In the genomic region with DNA sequence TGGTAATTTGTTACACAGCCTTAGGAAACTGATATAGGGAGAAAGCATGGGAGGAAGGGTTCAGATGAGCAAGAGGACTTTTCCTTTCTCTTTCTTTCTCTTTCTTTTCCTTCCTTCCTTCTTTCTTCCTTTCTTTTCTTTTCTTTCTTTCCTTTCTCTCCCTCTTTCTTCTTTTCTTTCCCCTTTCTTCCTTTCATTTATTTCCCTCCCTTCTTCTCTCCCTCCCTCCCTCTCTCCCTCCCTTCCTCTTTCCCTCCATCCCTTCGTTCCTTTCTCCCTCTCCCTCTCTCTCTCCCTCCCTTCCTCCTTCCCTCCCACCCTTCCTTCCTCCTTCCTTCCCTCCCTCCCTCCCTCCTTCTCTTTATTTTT, we compare ENCODE assay signal across 34 cellular contexts.
"Had no signal": no experiment of that assay in that cellular context is flagged by ENCODE, and none has a peak within 500 bp of the region (broad histone marks: within the 10 kb centered on the region; RNA-seq: fewer than 3 reads in every experiment).

No MANE protein-coding gene starts in this region.

- H3K27me3 ChIP-seq: MG63 had no signal

- H3K9me3 ChIP-seq: MG63 had no signal

- H3K36me3 ChIP-seq: MG63 had no signal

- DNase-seq: Karpas-422, Kasumi-1, MG63, MM.1S, MV-4-11, NCI-H1048, NCI-H1092, NCI-H1092 treated with DMSO at 0.1 percent for 48 hours, NCI-H1105, NCI-H1417, NCI-H1417 treated with DMSO at 0.1 percent for 48 hours, NCI-H1436, NCI-H1436 treated with DMSO at 0.1 percent for 48 hours, NCI-H146, NCI-H1694, NCI-H1694 treated with DMSO at 0.1 percent for 48 hours, NCI-H187, NCI-H187 treated with DMSO at 0.1 percent for 48 hours, NCI-H1930, NCI-H2029, NCI-H2029 treated with DMSO at 0.1 percent for 48 hours, NCI-H2081, NCI-H2081 treated with DMSO at 0.1 percent for 48 hours, NCI-H2107, NCI-H2171, NCI-H2171 treated with DMSO at 0.1 percent for 48 hours, NCI-H2227 treated with DMSO at 0.1 percent for 48 hours, NCI-H226, NCI-H345, NCI-H446, NCI-H446 treated with DMSO at 0.1 percent for 48 hours, NCI-H510A, NCI-H510A treated with DMSO at 0.1 percent for 48 hours, NCI-H524 had no signal

- H3K4me3 ChIP-seq: MG63 had no signal
